13 cellular contexts compared by ENCODE assay signal in the genomic region with DNA sequence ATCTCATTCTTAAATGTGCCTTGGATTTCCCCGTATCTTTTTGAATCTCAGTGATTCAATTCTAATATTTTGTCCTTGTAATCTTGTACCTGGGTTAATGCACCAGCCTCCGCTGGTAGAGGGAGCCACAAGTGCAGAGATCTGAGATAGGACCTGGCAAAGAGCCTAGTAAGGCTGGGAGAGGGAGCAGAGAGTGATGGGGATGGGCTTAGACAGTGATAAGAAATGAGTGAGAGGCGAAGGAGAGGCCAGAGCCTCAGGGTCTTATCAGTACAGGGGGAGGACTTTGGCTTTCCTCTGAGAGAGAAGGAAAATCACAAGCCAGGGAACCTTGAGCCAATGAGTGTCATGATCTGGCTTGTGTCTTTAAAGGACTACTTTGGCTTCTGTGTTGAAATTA. TPM values are rescaled to one million over a fixed set of nuclear protein-coding genes. Genes with fewer than 3 reads are reported as not detected.
A peak's percentile ranks its signal among the peaks of the same experiment; 100 is the strongest.
DNase-seq lines count a peak whose midpoint lies in the region; ATAC-seq and TF ChIP-seq lines count a peak whose summit lies in the region.
"Had no signal": no experiment of that assay in that cellular context is flagged by ENCODE, and none has a peak within 500 bp of the region (broad histone marks: within the 10 kb centered on the region; RNA-seq: fewer than 3 reads in every experiment).

No MANE protein-coding gene starts in this region.

- no peaks in the 10 kb centered on the region for H3K9me2 ChIP-seq in HCT116 (ENCODE audit: insufficient read depth)

- CTCF ChIA-PET in HCT116 (lab: Charles Lee), result no interaction called here

- no peaks in the 10 kb centered on the region for H3K36me3 ChIP-seq in HCT116 (ENCODE audit: control insufficient read depth in 1 of 2, insufficient read depth in 2 of 2, low read length in 2 of 2)
- no peaks in the 10 kb centered on the region for H3K36me3 ChIP-seq in fibroblast of lung (ENCODE audit: control insufficient read depth, insufficient read depth, low read length)
- no peaks in the 10 kb centered on the region for H3K36me3 ChIP-seq in neuronal stem cell (replicated peaks in 1 of 2; ENCODE audit: control insufficient read depth in 2 of 2, insufficient read depth in 2 of 2, low read length in 2 of 2)
- H3K36me3 ChIP-seq: esophagus muscularis mucosa, stomach had no signal

- H3K23ac ChIP-seq in neuronal stem cell (ENCODE audit: low read depth, low read length, poor library complexity), result no peak overlapping the region

- no peak overlapping the region for H3K4ac ChIP-seq in neuronal stem cell (ENCODE audit: low read length)

- H3K9ac ChIP-seq in HCT116 (ENCODE audit: low read length), result no peak overlapping the region
- no peak overlapping the region for H3K9ac ChIP-seq in fibroblast of lung (ENCODE audit: insufficient read depth, low read length)
- H3K9ac ChIP-seq in neuronal stem cell (ENCODE audit: low read depth, low read length, poor library complexity), result no peak overlapping the region

- H3K79me1 ChIP-seq in neuronal stem cell (ENCODE audit: low read depth, low read length), result no peaks in the 10 kb centered on the region

- H3K4me2 ChIP-seq in HCT116 (ENCODE audit: low read length) (no peak overlapping the region), fibroblast of lung (ENCODE audit: extremely low read depth, insufficient read depth, low read length) (no peak overlapping the region), neuronal stem cell (ENCODE audit: insufficient read depth, low read length, poor library complexity, severe bottlenecking) (no peak overlapping the region)

- H3K9me3 ChIP-seq in HCT116 (ENCODE audit: control insufficient read depth in 1 of 2, insufficient read depth in 1 of 2, low read depth in 1 of 2, low read length in 2 of 2) (no peaks in the 10 kb centered on the region), fibroblast of lung (ENCODE audit: control insufficient read depth, insufficient read depth, low read depth, low read length) (no peaks in the 10 kb centered on the region), neuronal stem cell (replicated peaks in 1 of 2; ENCODE audit: control insufficient read depth in 2 of 2, insufficient read depth in 1 of 2, low read depth in 1 of 2, low read length in 2 of 2) (peaks cover 0 to 5% of the 10 kb centered on the region in 2 donors)
- H3K9me3 ChIP-seq: esophagus muscularis mucosa had no signal

- H3K79me2 ChIP-seq in HCT116 (ENCODE audit: insufficient read depth, low read length), result no peaks in the 10 kb centered on the region
- H3K79me2 ChIP-seq in fibroblast of lung (ENCODE audit: control insufficient read depth, insufficient read depth, low read length), result no peaks in the 10 kb centered on the region

- TF ChIP-seq RAD21 in HCT116 (IDR thresholded peaks at IDR 0.05; ENCODE audit: low read depth), result peak; percentile 67

- no peak overlapping the region for H3K18ac ChIP-seq in neuronal stem cell (ENCODE audit: low read length)

- peak; percentile 59; the same call in 1 of the 2 replicates for ATAC-seq in HCT116

- H3K27me3 ChIP-seq in HCT116 (ENCODE audit: insufficient read depth, low read length), result no peaks in the 10 kb centered on the region
- no peaks in the 10 kb centered on the region for H3K27me3 ChIP-seq in fibroblast of lung (ENCODE audit: control insufficient read depth, insufficient read depth, low read length)
- H3K27me3 ChIP-seq in neuronal stem cell (ENCODE audit: control insufficient read depth in 3 of 3, insufficient read depth in 3 of 3, low read depth in 1 of 3, low read length in 3 of 3), result no peaks in the 10 kb centered on the region
- H3K27me3 ChIP-seq: esophagus muscularis mucosa, stomach had no signal

- DNase-seq in HCT116 (ENCODE audit: low read depth, low spot score) (peak; percentile 10), RPMI7951 (ENCODE audit: low read depth) (peak; percentile 34), fibroblast of lung (ENCODE audit: low read depth in 2 of 2) (peak; percentile 34 to 44), myocyte (ENCODE audit: low read depth) (peak; percentile 13), kidney glomerular epithelial cell (lab: John Stamatoyannopoulos, UW) (no peak), neuronal stem cell (ENCODE audit: low spot score) (no peak), NCI-H187 (lab: John Stamatoyannopoulos, UW) (no peak), NCI-H1436 (lab: John Stamatoyannopoulos, UW) (no peak)
- DNase-seq: activated B cell treated with CpG ODN at 0.5 μM for 24 hours; activated naive CD4-positive, alpha-beta T cell treated with Interleukin-2 at 50 U/mL for 16 hours; HCEC 1CT; stomach had no signal

- no peak for TF ChIP-seq POLR2A in HCT116 (IDR thresholded peaks at IDR 0.05; ENCODE audit: borderline replicate concordance, extremely low read depth, insufficient read depth, insufficient read length)

- H3K4me3 ChIP-seq in HCT116 (replicated peaks in 1 of 2; ENCODE audit: low read depth in 1 of 2, low read length in 2 of 2) (no peak overlapping the region), fibroblast of lung (replicated peaks in 1 of 4; ENCODE audit: control extremely low read depth in 1 of 4, insufficient read depth in 1 of 4, low read depth in 3 of 4, low read length in 4 of 4) (no peak overlapping the region), neuronal stem cell (ENCODE audit: low read length in 2 of 2) (no peak overlapping the region)
- H3K4me3 ChIP-seq: esophagus muscularis mucosa, stomach had no signal

- no peak overlapping the region for H2AFZ ChIP-seq in HCT116 (ENCODE audit: low read depth, low read length, poor library complexity, severe bottlenecking)
- H2AFZ ChIP-seq in fibroblast of lung (ENCODE audit: low read length), result no peak overlapping the region
- H2AFZ ChIP-seq in neuronal stem cell (ENCODE audit: low read length), result no peak overlapping the region

- H4K91ac ChIP-seq in neuronal stem cell (ENCODE audit: low read depth, low read length, poor library complexity), result no peak overlapping the region

- intact Hi-C loops in HCT116 (cut with micrococcal nuclease), result loop anchor here (10.0 kb wide), 1 partner anchor 431 kb away; no protein-coding TSS in a partner anchor

- H3K4me1 ChIP-seq in HCT116 (ENCODE audit: control insufficient read depth in 1 of 2, insufficient read depth in 2 of 2, low read length in 2 of 2) (no peaks in the 10 kb centered on the region), fibroblast of lung (ENCODE audit: control insufficient read depth, extremely low read depth, insufficient read depth, low read length) (no peaks in the 10 kb centered on the region), neuronal stem cell (ENCODE audit: control insufficient read depth in 2 of 2, insufficient read depth in 1 of 2, low read depth in 1 of 2, low read length in 2 of 2) (no peaks in the 10 kb centered on the region)
- H3K4me1 ChIP-seq: stomach had no signal

- no TSS peak for BruUV-seq in HCT116 (replicated peaks; lab: Mats Ljungman, UMichigan)

- no peak overlapping the region for H2BK12ac ChIP-seq in neuronal stem cell (ENCODE audit: low read length)

- peak; percentile 19 to 31 (median 24); a peak in 1 of 6 replicates for TF ChIP-seq CTCF in HCT116 (IDR thresholded peaks at IDR 0.05 in 2 of 3, conservative IDR thresholded peaks at IDR 0.05 in 1 of 3; ENCODE audit: borderline replicate concordance in 1 of 3, insufficient read depth in 1 of 3, low read depth in 2 of 3, low read length in 2 of 3)
- peak in 1 of 2 donors; percentile 33 for TF ChIP-seq CTCF in fibroblast of lung (conservative IDR thresholded peaks at IDR 0.05 in 1 of 2, IDR thresholded peaks at IDR 0.05 in 1 of 2; ENCODE audit: low read depth in 1 of 2, low read length in 2 of 2)

- no peak overlapping the region for H2BK5ac ChIP-seq in neuronal stem cell (ENCODE audit: low read length)

- no peak overlapping the region for H4K8ac ChIP-seq in neuronal stem cell (ENCODE audit: low read depth, low read length)

- no peak overlapping the region for H3K14ac ChIP-seq in neuronal stem cell (ENCODE audit: low read length)

- no peak overlapping the region for H2AK5ac ChIP-seq in neuronal stem cell (ENCODE audit: low read depth, low read length)

- no CpG with 5 or more reads among the region's 3 CpGs for WGBS in neuronal stem cell (ENCODE audit: extremely low coverage in 2 of 2, insufficient read length in 2 of 2, insufficient replicate concordance in 1 of 2), 2 donors

- RAD21 ChIA-PET in HCT116 (lab: Charles Lee; ENCODE audit: low non-redundant PET in 1 of 2, low total read pairs in 2 of 2, uncharacterized antibody in 2 of 2, unreplicated experiment in 2 of 2), result no interaction called here

- POLR2A ChIA-PET in HCT116 (lab: Charles Lee), result no interaction called here

- H3K27ac ChIP-seq in HCT116 (ENCODE audit: low read depth, low read length) (no peak overlapping the region), fibroblast of lung (ENCODE audit: insufficient read depth, low read length) (no peak overlapping the region), neuronal stem cell (replicated peaks; ENCODE audit: low read length) (no peak overlapping the region)
- H3K27ac ChIP-seq: stomach had no signal

- no peak overlapping the region for H2BK15ac ChIP-seq in neuronal stem cell (ENCODE audit: low read length)

- H4K20me1 ChIP-seq in HCT116 (ENCODE audit: insufficient read depth), result no peaks in the 10 kb centered on the region
- no peaks in the 10 kb centered on the region for H4K20me1 ChIP-seq in fibroblast of lung (ENCODE audit: control insufficient read depth, extremely low read depth, insufficient read depth, low read length)

- no peak overlapping the region for H2BK120ac ChIP-seq in neuronal stem cell (ENCODE audit: low read depth, low read length)

TF ChIP-seq in HCT116, 20 proteins besides CTCF, POLR2A, EP300 and RAD21 (continues in another document):
- TF ChIP-seq, protein P1, sequence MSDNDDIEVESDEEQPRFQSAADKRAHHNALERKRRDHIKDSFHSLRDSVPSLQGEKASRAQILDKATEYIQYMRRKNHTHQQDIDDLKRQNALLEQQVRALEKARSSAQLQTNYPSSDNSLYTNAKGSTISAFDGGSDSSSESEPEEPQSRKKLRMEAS (IDR thresholded peaks at IDR 0.05), result no peak
- TF ChIP-seq FOSL1 (IDR thresholded peaks at IDR 0.05; ENCODE audit: low read depth), result no peak
- no peak for TF ChIP-seq SRF (IDR thresholded peaks at IDR 0.05; ENCODE audit: low read depth)
- TF ChIP-seq JUND (IDR thresholded peaks at IDR 0.05), result no peak

RNA-seq across cellular contexts. Expression of a gene that starts 30.5 kb away (rescaled TPM):
- total RNA-seq in HCT116 (2021; ENCODE audit: unreplicated experiment), result not detected
- not detected in 2 replicates for polyA plus RNA-seq in HCT116 (2012)
- not detected in 2 replicates for total RNA-seq in RPMI7951 (2014; rRNA removed; shearing (Covaris generic))
- not detected in 2 replicates for total RNA-seq in fibroblast of lung
- polyA plus RNA-seq in fibroblast of lung, result 0.18 TPM in 1 of 2 replicates, not detected in the other
- not detected in 2 replicates for polyA plus RNA-seq in fibroblast of lung (2012)
- polyA minus RNA-seq in fibroblast of lung (ENCODE audit: low replicate concordance), result not detected in 2 replicates
- not detected in 2 replicates for total RNA-seq in myocyte
- polyA plus RNA-seq in myocyte (2012), result not detected
- 0.21 TPM for polyA plus RNA-seq in neuronal stem cell (2013, experiment 1 of 2)
- 0.12 TPM for polyA plus RNA-seq in neuronal stem cell (2013, experiment 2 of 2)
- total RNA-seq: activated B cell treated with CpG ODN at 0.5 μM for 24 hours, stomach had no signal
- polyA plus RNA-seq: stomach had no signal

Comparison
In these comparisons a context has a peak if more than half of its experiments do, and no peak if none do; other contexts are left out.
1. DNase-seq: peak in HCT116 (single experiment), RPMI7951 (single experiment), fibroblast of lung (2 of 2) and myocyte (single experiment); none in kidney glomerular epithelial cell (single experiment), neuronal stem cell (single experiment), NCI-H187 (0 of 2) and NCI-H1436 (single experiment).